In genomic region chr20:50085481-50086365, GRCh38 we compare ENCODE assay signal across 8 cellular contexts. TPM values are rescaled to one million over a fixed set of nuclear protein-coding genes. Genes with fewer than 3 reads are reported as not detected.
A peak's percentile ranks its signal among the peaks of the same experiment; 100 is the strongest.
DNase-seq lines count a peak whose midpoint lies in the region; ATAC-seq and TF ChIP-seq lines count a peak whose summit lies in the region.

No MANE protein-coding gene starts in this region.

- WGBS in prostate gland = 2% methylated on average over 10 of the region's 10 CpGs

- TF ChIP-seq CTCF in LNCaP clone FGC (IDR thresholded peaks at IDR 0.05; ENCODE audit: control insufficient read depth, extremely low read depth, insufficient read depth) (peak; percentile 89), prostate gland (IDR thresholded peaks at IDR 0.05) (peak; percentile 25 to 77 (median 60))

- peak; percentile 73 for ATAC-seq in left ventricle myocardium superior
- no peak for ATAC-seq in HG02763 (IDR thresholded peaks at IDR 0.05; ENCODE audit: unreplicated experiment)

- H3K4me3 ChIP-seq in LNCaP clone FGC (ENCODE audit: low read depth, low read length) (no peak overlapping the region), prostate gland (no peak overlapping the region)

- H3K27ac ChIP-seq in prostate gland = peak overlapping the region in 1 of 2 donors; percentile 31

- TF ChIP-seq POLR2A in prostate gland (IDR thresholded peaks at IDR 0.05) = no peak

- no peaks in the 10 kb centered on the region for H3K27me3 ChIP-seq in prostate gland (replicated peaks; ENCODE audit: insufficient read depth)

- DNase-seq in SIG-M5 treated with dmso at 0.1 percent for 504 hours (lab: John Stamatoyannopoulos, UW; ENCODE audit: unreplicated experiment) (peak; percentile 86), SIG-M5 (lab: John Stamatoyannopoulos, UW) (no peak), LNCaP clone FGC (ENCODE audit: low read depth) (peak; percentile 27), RKO (ENCODE audit: low spot score) (peak; percentile 80), astrocyte of the hippocampus (ENCODE audit: low read depth, low spot score) (peak; percentile 79), left ventricle myocardium superior (no peak), prostate gland (ENCODE audit: low spot score) (peak; percentile 21)

- H3K36me3 ChIP-seq in prostate gland = peaks cover 0 to 2% of the 10 kb centered on the region in 2 donors

- intact Hi-C loops in left ventricle myocardium superior (cut with micrococcal nuclease) (no loop called here), prostate gland (cut with DNase I) (no loop called here)

- H3K9me3 ChIP-seq in prostate gland = no peaks in the 10 kb centered on the region

- H3K4me1 ChIP-seq in prostate gland (replicated peaks) = peaks cover 8% of the 10 kb centered on the region

RNA-seq across cellular contexts. Expression of gene UBE2V1, which starts 27.2 kb away (rescaled TPM):
- total RNA-seq in left ventricle myocardium superior (92.6 TPM), prostate gland (10 to 100 TPM; 47.1 to 64.7 TPM)

Comparison
In these comparisons a context has a peak if more than half of its experiments do, and no peak if none do; other contexts are left out.
1. DNase-seq: peak in SIG-M5 treated with dmso at 0.1 percent for 504 hours (single experiment), LNCaP clone FGC (single experiment), RKO (single experiment), astrocyte of the hippocampus (single experiment) and prostate gland (single experiment); none in SIG-M5 (single experiment) and left ventricle myocardium superior (single experiment).